ENCODE assay signal across 8 cellular contexts in genomic region chr1:86396503-86396900, GRCh38. TPM values are rescaled to one million over a fixed set of nuclear protein-coding genes. Genes with fewer than 3 reads are reported as not detected.
A peak's percentile ranks its signal among the peaks of the same experiment; 100 is the strongest.
DNase-seq lines count a peak whose midpoint lies in the region; ATAC-seq lines count a peak whose summit lies in the region.

No MANE protein-coding gene starts in this region.

- H3K79me2 ChIP-seq in ACC112 (ENCODE audit: control insufficient read depth, insufficient read depth, low read length, unreplicated experiment) = peaks cover 33% of the 10 kb centered on the region

- H3K27me3 ChIP-seq in ACC112 (ENCODE audit: insufficient read depth, low read length) (no peaks in the 10 kb centered on the region), iPS-18a (ENCODE audit: control insufficient read depth, insufficient read depth, low read length) (no peaks in the 10 kb centered on the region), stomach smooth muscle (ENCODE audit: control insufficient read depth in 1 of 2, insufficient read depth in 2 of 2, low read length in 2 of 2) (no peaks in the 10 kb centered on the region)

- intact Hi-C loops in activated CD4-positive, alpha-beta memory T cell treated with anti-CD3 and anti-CD28 coated beads for 36 hours (cut with micrococcal nuclease) = loop anchor here (1.0 to 10.0 kb wide), 7 partner anchors 11 to 938 kb away; partner anchors contain the start of genes SH3GLB1 and ZNHIT6

- CTCF ChIA-PET in activated CD4-positive, alpha-beta memory T cell treated with anti-CD3 and anti-CD28 coated beads for 36 hours (lab: Charles Lee) = interaction anchor here (0.8 to 1.9 kb wide), 9 partner anchors 11 to 1137 kb away, joined by 3 to 15 read pairs (median 5); partner anchors contain the start of genes C1orf52 and SH3GLB1

- peaks cover 42% of the 10 kb centered on the region for H3K4me1 Mint-ChIP-seq in activated CD4-positive, alpha-beta memory T cell treated with anti-CD3 and anti-CD28 coated beads for 36 hours (ENCODE audit: low read depth)

- peak overlapping the region; percentile 76 for H2AFZ ChIP-seq in ACC112 (ENCODE audit: low read length, unreplicated experiment)

- peak; percentile 32 for ATAC-seq in GM18907 (IDR thresholded peaks at IDR 0.05; ENCODE audit: unreplicated experiment)
- peak; percentile 30 for ATAC-seq in HG03159 (IDR thresholded peaks at IDR 0.05; ENCODE audit: unreplicated experiment)

- H3K27ac ChIP-seq in ACC112 (ENCODE audit: low read depth, low read length) = peak overlapping the region; percentile 28; the same call in 1 of the 2 replicates
- H3K27ac ChIP-seq in iPS-18a (ENCODE audit: low read length) = no peak overlapping the region
- H3K27ac ChIP-seq in stomach smooth muscle (ENCODE audit: low read length) = peak overlapping the region; percentile 56

- peaks cover under 1% of the 10 kb centered on the region for H3K9me3 Mint-ChIP-seq in activated CD4-positive, alpha-beta memory T cell treated with anti-CD3 and anti-CD28 coated beads for 36 hours

- peak overlapping the region; percentile 97 for H3K4me3 ChIP-seq in ACC112 (ENCODE audit: low read depth, low read length)
- H3K4me3 ChIP-seq in iPS-18a (ENCODE audit: low read length) = peak overlapping the region; percentile 84
- peak overlapping the region; percentile 98 for H3K4me3 ChIP-seq in stomach smooth muscle (ENCODE audit: low read length in 2 of 2)

- H3K36me3 ChIP-seq in ACC112 (ENCODE audit: insufficient read depth, low read length) = no peaks in the 10 kb centered on the region
- no peaks in the 10 kb centered on the region for H3K36me3 ChIP-seq in iPS-18a (ENCODE audit: control insufficient read depth, low read depth, low read length)
- H3K36me3 ChIP-seq in stomach smooth muscle (ENCODE audit: control insufficient read depth in 2 of 2, insufficient read depth in 2 of 2, low read length in 2 of 2) = no peaks in the 10 kb centered on the region

- H3K4me3 Mint-ChIP-seq in activated CD4-positive, alpha-beta memory T cell treated with anti-CD3 and anti-CD28 coated beads for 36 hours = peak overlapping the region; percentile 97

- H3K9ac ChIP-seq in iPS-18a (ENCODE audit: low read length) = peak overlapping the region; percentile 68
- peak overlapping the region; percentile 72 to 81 for H3K9ac ChIP-seq in stomach smooth muscle (ENCODE audit: low read length in 2 of 2)

- peak overlapping the region; percentile 92 for H3K27ac Mint-ChIP-seq in activated CD4-positive, alpha-beta memory T cell treated with anti-CD3 and anti-CD28 coated beads for 36 hours

- H3K4me1 ChIP-seq in ACC112 (ENCODE audit: control insufficient read depth, insufficient read depth, low read length, unreplicated experiment) (peaks cover 20% of the 10 kb centered on the region), iPS-18a (ENCODE audit: control insufficient read depth, low read depth, low read length) (peaks cover 8% of the 10 kb centered on the region), stomach smooth muscle (ENCODE audit: control insufficient read depth, insufficient read depth, low read length) (peaks cover 10% of the 10 kb centered on the region)

- POLR2A ChIA-PET in activated CD4-positive, alpha-beta memory T cell treated with anti-CD3 and anti-CD28 coated beads for 36 hours (lab: Charles Lee) = interaction anchor here (0.9 to 1.5 kb wide), 3 partner anchors 308 to 518 kb away, joined by 3 to 6 read pairs (median 5); partner anchors contain the start of genes HS2ST1, SELENOF and SH3GLB1

- no peaks in the 10 kb centered on the region for H3K27me3 Mint-ChIP-seq in activated CD4-positive, alpha-beta memory T cell treated with anti-CD3 and anti-CD28 coated beads for 36 hours

- H3K36me3 Mint-ChIP-seq in activated CD4-positive, alpha-beta memory T cell treated with anti-CD3 and anti-CD28 coated beads for 36 hours = peaks cover 2% of the 10 kb centered on the region

- DNase-seq in activated CD4-positive, alpha-beta memory T cell treated with anti-CD3 and anti-CD28 coated beads for 36 hours = peak; percentile 19
- no peak for DNase-seq in OCI-M2 (lab: John Stamatoyannopoulos, UW; ENCODE audit: unreplicated experiment)
- no peak for DNase-seq in GF-D8 (lab: John Stamatoyannopoulos, UW)

- no peaks in the 10 kb centered on the region for H3K9me3 ChIP-seq in iPS-18a (ENCODE audit: control insufficient read depth, low read depth, low read length)
- no peaks in the 10 kb centered on the region for H3K9me3 ChIP-seq in stomach smooth muscle (ENCODE audit: control insufficient read depth in 2 of 2, low read length in 2 of 2)

RNA-seq across cellular contexts. Expression of gene ODF2L, which starts 0.4 kb away (rescaled TPM):
- 10 to 100 TPM; 31.5 to 32.3 TPM for total RNA-seq in activated CD4-positive, alpha-beta memory T cell treated with anti-CD3 and anti-CD28 coated beads for 36 hours

RNA-seq across cellular contexts. Expression of gene CLCA2, which starts 27.5 kb away (rescaled TPM):
- not detected for total RNA-seq in activated CD4-positive, alpha-beta memory T cell treated with anti-CD3 and anti-CD28 coated beads for 36 hours
